In the genomic region with DNA sequence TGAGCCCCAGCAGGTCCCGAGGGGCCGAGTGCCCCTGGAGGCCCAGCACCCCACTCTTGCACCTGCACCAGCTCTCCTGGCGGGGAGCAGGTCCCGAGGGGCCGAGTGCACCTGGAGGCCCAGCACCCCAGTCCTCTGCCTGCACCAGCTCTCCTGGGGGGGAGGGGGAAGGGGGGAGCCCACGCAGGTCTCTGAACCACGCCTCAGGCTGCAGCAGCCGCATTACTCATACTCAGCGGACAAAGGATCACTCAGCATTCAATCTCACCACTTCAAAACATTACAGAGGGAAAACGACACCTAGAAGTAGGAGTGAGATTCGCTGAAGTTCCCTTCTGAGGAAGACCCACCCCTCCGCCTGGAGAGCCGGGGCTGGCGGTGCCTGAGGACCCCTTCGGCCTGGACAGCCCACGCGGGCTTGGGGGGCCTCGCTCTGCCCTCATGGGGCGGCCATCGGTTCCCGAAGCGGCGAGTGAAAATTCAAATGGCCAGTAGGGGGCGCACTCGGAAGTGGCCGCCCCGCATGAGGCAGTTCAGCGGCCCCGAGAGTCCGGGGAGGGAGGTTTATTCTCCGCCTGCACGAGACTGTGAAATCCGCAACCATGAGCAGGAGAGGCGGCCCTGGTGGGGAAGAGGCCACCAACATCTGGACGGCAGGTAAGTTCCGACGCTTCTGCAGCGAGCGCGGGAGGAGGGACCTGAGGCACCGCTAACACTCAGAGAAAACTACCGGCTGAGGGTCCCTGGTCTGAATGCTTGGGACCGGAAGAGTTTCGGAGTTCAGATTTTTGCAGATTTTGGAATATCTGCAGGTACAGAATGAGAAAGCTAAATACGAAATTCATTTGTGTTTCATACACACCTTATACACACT, we compare ENCODE assay signal across 1 cellular context.
TF ChIP-seq lines count a peak whose summit lies in the region.

No MANE protein-coding gene starts in this region.

TF ChIP-seq in HepG2, 621 proteins besides CTCF, POLR2A, EP300 and RAD21 (continued from another document and continues in another):
- TF ChIP-seq, protein P1, sequence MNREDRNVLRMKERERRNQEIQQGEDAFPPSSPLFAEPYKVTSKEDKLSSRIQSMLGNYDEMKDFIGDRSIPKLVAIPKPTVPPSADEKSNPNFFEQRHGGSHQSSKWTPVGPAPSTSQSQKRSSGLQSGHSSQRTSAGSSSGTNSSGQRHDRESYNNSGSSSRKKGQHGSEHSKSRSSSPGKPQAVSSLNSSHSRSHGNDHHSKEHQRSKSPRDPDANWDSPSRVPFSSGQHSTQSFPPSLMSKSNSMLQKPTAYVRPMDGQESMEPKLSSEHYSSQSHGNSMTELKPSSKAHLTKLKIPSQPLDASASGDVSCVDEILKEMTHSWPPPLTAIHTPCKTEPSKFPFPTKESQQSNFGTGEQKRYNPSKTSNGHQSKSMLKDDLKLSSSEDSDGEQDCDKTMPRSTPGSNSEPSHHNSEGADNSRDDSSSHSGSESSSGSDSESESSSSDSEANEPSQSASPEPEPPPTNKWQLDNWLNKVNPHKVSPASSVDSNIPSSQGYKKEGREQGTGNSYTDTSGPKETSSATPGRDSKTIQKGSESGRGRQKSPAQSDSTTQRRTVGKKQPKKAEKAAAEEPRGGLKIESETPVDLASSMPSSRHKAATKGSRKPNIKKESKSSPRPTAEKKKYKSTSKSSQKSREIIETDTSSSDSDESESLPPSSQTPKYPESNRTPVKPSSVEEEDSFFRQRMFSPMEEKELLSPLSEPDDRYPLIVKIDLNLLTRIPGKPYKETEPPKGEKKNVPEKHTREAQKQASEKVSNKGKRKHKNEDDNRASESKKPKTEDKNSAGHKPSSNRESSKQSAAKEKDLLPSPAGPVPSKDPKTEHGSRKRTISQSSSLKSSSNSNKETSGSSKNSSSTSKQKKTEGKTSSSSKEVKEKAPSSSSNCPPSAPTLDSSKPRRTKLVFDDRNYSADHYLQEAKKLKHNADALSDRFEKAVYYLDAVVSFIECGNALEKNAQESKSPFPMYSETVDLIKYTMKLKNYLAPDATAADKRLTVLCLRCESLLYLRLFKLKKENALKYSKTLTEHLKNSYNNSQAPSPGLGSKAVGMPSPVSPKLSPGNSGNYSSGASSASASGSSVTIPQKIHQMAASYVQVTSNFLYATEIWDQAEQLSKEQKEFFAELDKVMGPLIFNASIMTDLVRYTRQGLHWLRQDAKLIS (CRISPR knock-in tag; IDR thresholded peaks at IDR 0.05) = peak; percentile 71; the same call in 1 of the 2 replicates
- TF ChIP-seq MTA1 (CRISPR knock-in tag; IDR thresholded peaks at IDR 0.05; ENCODE audit: borderline replicate concordance) = peak; percentile 76; the same call in 1 of the 2 replicates
- TF ChIP-seq, protein P2, sequence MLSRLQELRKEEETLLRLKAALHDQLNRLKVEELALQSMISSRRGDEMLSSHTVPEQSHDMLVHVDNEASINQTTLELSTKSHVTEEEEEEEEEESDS (CRISPR knock-in tag; IDR thresholded peaks at IDR 0.05; ENCODE audit: borderline replicate concordance) = peak; percentile 45; the same call in 1 of the 2 replicates
- no peak for TF ChIP-seq HHEX (CRISPR knock-in tag; IDR thresholded peaks at IDR 0.05)
- TF ChIP-seq AGO2 (optimal IDR thresholded peaks at IDR 0.05; ENCODE audit: low read depth, low read length) = peak; percentile 36
- no peak for TF ChIP-seq ZFYVE20 (CRISPR knock-in tag; IDR thresholded peaks at IDR 0.05; ENCODE audit: borderline replicate concordance, low read depth)
- TF ChIP-seq CCDC6 (CRISPR knock-in tag; IDR thresholded peaks at IDR 0.05) = peak; percentile 68; the same call in 1 of the 2 replicates
- TF ChIP-seq, protein P3, sequence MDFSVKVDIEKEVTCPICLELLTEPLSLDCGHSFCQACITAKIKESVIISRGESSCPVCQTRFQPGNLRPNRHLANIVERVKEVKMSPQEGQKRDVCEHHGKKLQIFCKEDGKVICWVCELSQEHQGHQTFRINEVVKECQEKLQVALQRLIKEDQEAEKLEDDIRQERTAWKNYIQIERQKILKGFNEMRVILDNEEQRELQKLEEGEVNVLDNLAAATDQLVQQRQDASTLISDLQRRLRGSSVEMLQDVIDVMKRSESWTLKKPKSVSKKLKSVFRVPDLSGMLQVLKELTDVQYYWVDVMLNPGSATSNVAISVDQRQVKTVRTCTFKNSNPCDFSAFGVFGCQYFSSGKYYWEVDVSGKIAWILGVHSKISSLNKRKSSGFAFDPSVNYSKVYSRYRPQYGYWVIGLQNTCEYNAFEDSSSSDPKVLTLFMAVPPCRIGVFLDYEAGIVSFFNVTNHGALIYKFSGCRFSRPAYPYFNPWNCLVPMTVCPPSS (IDR thresholded peaks at IDR 0.05) = no peak
- TF ChIP-seq ZBTB20 (CRISPR knock-in tag; IDR thresholded peaks at IDR 0.05; ENCODE audit: borderline replicate concordance, low read depth) = peak; percentile 46
- TF ChIP-seq, protein P4, sequence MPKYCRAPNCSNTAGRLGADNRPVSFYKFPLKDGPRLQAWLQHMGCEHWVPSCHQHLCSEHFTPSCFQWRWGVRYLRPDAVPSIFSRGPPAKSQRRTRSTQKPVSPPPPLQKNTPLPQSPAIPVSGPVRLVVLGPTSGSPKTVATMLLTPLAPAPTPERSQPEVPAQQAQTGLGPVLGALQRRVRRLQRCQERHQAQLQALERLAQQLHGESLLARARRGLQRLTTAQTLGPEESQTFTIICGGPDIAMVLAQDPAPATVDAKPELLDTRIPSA (CRISPR knock-in tag; IDR thresholded peaks at IDR 0.05; ENCODE audit: borderline replicate concordance) = peak; percentile 51; the same call in 1 of the 2 replicates
- TF ChIP-seq ELF1 (CRISPR knock-in tag; IDR thresholded peaks at IDR 0.05) = peak; percentile 55
- peak; percentile 73 for TF ChIP-seq HNRNPLL (IDR thresholded peaks at IDR 0.05; ENCODE audit: low read depth, low read length, poor library complexity, severe bottlenecking)
- no peak for TF ChIP-seq CHD2 (IDR thresholded peaks at IDR 0.05; ENCODE audit: low read depth, low read length)
- peak; percentile 67 for TF ChIP-seq MED1 (CRISPR knock-in tag; IDR thresholded peaks at IDR 0.05)
- TF ChIP-seq, protein P5, sequence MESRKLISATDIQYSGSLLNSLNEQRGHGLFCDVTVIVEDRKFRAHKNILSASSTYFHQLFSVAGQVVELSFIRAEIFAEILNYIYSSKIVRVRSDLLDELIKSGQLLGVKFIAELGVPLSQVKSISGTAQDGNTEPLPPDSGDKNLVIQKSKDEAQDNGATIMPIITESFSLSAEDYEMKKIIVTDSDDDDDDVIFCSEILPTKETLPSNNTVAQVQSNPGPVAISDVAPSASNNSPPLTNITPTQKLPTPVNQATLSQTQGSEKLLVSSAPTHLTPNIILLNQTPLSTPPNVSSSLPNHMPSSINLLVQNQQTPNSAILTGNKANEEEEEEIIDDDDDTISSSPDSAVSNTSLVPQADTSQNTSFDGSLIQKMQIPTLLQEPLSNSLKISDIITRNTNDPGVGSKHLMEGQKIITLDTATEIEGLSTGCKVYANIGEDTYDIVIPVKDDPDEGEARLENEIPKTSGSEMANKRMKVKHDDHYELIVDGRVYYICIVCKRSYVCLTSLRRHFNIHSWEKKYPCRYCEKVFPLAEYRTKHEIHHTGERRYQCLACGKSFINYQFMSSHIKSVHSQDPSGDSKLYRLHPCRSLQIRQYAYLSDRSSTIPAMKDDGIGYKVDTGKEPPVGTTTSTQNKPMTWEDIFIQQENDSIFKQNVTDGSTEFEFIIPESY (CRISPR knock-in tag; IDR thresholded peaks at IDR 0.05) = peak; percentile 70
- peak in 1 of 2 experiments; percentile 22; a peak in 1 of 4 replicates for TF ChIP-seq NR2F1 (CRISPR knock-in tag; IDR thresholded peaks at IDR 0.05)
- TF ChIP-seq, protein P6, sequence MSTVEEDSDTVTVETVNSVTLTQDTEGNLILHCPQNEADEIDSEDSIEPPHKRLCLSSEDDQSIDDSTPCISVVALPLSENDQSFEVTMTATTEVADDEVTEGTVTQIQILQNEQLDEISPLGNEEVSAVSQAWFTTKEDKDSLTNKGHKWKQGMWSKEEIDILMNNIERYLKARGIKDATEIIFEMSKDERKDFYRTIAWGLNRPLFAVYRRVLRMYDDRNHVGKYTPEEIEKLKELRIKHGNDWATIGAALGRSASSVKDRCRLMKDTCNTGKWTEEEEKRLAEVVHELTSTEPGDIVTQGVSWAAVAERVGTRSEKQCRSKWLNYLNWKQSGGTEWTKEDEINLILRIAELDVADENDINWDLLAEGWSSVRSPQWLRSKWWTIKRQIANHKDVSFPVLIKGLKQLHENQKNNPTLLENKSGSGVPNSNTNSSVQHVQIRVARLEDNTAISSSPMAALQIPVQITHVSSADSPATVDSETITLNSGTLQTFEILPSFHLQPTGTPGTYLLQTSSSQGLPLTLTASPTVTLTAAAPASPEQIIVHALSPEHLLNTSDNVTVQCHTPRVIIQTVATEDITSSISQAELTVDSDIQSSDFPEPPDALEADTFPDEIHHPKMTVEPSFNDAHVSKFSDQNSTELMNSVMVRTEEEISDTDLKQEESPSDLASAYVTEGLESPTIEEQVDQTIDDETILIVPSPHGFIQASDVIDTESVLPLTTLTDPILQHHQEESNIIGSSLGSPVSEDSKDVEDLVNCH (CRISPR knock-in tag; IDR thresholded peaks at IDR 0.05) = 0 out of 2 replicates have a peak, but pooled peaks have one; percentile 41
- TF ChIP-seq, protein P7, sequence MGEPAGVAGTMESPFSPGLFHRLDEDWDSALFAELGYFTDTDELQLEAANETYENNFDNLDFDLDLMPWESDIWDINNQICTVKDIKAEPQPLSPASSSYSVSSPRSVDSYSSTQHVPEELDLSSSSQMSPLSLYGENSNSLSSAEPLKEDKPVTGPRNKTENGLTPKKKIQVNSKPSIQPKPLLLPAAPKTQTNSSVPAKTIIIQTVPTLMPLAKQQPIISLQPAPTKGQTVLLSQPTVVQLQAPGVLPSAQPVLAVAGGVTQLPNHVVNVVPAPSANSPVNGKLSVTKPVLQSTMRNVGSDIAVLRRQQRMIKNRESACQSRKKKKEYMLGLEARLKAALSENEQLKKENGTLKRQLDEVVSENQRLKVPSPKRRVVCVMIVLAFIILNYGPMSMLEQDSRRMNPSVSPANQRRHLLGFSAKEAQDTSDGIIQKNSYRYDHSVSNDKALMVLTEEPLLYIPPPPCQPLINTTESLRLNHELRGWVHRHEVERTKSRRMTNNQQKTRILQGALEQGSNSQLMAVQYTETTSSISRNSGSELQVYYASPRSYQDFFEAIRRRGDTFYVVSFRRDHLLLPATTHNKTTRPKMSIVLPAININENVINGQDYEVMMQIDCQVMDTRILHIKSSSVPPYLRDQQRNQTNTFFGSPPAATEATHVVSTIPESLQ (CRISPR knock-in tag; conservative IDR thresholded peaks at IDR 0.05) = 0 out of 2 replicates have a peak, but pooled peaks have one; percentile 34
- TF ChIP-seq TMF1 (CRISPR knock-in tag; IDR thresholded peaks at IDR 0.05; ENCODE audit: low read depth) = peak; percentile 80; the same call in 1 of the 2 replicates
- no peak for TF ChIP-seq KLF9 (CRISPR knock-in tag; IDR thresholded peaks at IDR 0.05; ENCODE audit: low read depth)
- TF ChIP-seq, protein P8, sequence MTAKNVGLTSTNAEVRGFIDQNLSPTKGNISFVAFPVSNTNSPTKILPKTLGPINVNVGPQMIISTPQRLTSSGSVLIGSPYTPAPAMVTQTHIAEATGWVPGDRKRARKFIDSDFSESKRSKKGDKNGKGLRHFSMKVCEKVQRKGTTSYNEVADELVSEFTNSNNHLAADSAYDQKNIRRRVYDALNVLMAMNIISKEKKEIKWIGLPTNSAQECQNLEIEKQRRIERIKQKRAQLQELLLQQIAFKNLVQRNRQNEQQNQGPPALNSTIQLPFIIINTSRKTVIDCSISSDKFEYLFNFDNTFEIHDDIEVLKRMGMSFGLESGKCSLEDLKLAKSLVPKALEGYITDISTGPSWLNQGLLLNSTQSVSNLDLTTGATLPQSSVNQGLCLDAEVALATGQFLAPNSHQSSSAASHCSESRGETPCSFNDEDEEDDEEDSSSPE (CRISPR knock-in tag; IDR thresholded peaks at IDR 0.05) = peak; percentile 55
- no peak for TF ChIP-seq SMAD1 (CRISPR knock-in tag; IDR thresholded peaks at IDR 0.05; ENCODE audit: borderline replicate concordance, low read depth)
- TF ChIP-seq, protein P9, sequence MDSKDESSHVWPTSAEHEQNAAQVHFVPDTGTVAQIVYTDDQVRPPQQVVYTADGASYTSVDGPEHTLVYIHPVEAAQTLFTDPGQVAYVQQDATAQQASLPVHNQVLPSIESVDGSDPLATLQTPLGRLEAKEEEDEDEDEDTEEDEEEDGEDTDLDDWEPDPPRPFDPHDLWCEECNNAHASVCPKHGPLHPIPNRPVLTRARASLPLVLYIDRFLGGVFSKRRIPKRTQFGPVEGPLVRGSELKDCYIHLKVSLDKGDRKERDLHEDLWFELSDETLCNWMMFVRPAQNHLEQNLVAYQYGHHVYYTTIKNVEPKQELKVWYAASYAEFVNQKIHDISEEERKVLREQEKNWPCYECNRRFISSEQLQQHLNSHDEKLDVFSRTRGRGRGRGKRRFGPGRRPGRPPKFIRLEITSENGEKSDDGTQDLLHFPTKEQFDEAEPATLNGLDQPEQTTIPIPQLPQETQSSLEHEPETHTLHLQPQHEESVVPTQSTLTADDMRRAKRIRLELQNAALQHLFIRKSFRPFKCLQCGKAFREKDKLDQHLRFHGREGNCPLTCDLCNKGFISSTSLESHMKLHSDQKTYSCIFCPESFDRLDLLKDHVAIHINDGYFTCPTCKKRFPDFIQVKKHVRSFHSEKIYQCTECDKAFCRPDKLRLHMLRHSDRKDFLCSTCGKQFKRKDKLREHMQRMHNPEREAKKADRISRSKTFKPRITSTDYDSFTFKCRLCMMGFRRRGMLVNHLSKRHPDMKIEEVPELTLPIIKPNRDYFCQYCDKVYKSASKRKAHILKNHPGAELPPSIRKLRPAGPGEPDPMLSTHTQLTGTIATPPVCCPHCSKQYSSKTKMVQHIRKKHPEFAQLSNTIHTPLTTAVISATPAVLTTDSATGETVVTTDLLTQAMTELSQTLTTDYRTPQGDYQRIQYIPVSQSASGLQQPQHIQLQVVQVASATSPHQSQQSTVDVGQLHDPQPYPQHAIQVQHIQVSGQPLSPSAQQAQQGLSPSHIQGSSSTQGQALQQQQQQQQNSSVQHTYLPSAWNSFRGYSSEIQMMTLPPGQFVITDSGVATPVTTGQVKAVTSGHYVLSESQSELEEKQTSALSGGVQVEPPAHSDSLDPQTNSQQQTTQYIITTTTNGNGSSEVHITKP (CRISPR knock-in tag; IDR thresholded peaks at IDR 0.05; ENCODE audit: low read depth) = peak; percentile 37; the same call in 1 of the 2 replicates
- peak; percentile 50; the same call in 1 of the 2 replicates for TF ChIP-seq ARNTL (CRISPR knock-in tag; IDR thresholded peaks at IDR 0.05)
- TF ChIP-seq IRF2 (CRISPR knock-in tag; IDR thresholded peaks at IDR 0.05) = peak; percentile 72; the same call in 1 of the 2 replicates
- peak; percentile 57; the same call in 1 of the 2 replicates for TF ChIP-seq ZKSCAN8 (CRISPR knock-in tag; IDR thresholded peaks at IDR 0.05; ENCODE audit: borderline replicate concordance)
- TF ChIP-seq TSC22D2 (CRISPR knock-in tag; IDR thresholded peaks at IDR 0.05; ENCODE audit: borderline replicate concordance) = peak; percentile 25; the same call in 1 of the 2 replicates
- peak; percentile 71 for TF ChIP-seq STAG1 (CRISPR knock-in tag; IDR thresholded peaks at IDR 0.05)
- peak; percentile 68; the same call in 1 of the 2 replicates for TF ChIP-seq ZNF564 (CRISPR knock-in tag; IDR thresholded peaks at IDR 0.05)
- TF ChIP-seq ZNF160 (CRISPR knock-in tag; IDR thresholded peaks at IDR 0.05) = 0 out of 2 replicates have a peak, but pooled peaks have one; percentile 22
- TF ChIP-seq KAT7 (CRISPR knock-in tag; IDR thresholded peaks at IDR 0.05; ENCODE audit: borderline replicate concordance) = 0 out of 2 replicates have a peak, but pooled peaks have one; percentile 68
- peak; percentile 62; the same call in 1 of the 2 replicates for TF ChIP-seq ZSCAN31 (CRISPR knock-in tag; IDR thresholded peaks at IDR 0.05; ENCODE audit: low read depth)
- TF ChIP-seq HDAC2 (CRISPR knock-in tag; IDR thresholded peaks at IDR 0.05) = peak; percentile 61
- TF ChIP-seq, protein P10, sequence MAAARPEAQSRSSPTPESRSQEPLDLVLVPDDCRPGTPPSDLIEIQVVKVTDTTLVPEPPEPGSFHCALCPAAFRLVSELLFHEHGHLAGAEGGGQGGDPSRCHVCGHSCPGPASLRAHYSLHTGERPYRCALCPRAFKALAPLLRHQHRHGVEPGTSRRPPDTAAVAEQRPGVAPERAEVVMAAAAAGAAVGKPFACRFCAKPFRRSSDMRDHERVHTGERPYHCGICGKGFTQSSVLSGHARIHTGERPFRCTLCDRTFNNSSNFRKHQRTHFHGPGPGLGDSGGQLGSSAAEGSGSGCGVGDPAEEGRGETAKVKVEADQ (CRISPR knock-in tag; IDR thresholded peaks at IDR 0.05; ENCODE audit: borderline replicate concordance) = peak; percentile 73
